13 cellular contexts compared by ENCODE assay signal in genomic region chr12:94184995-94185711, GRCh38.
"Had no signal": no experiment of that assay in that cellular context is flagged by ENCODE, and none has a peak within 500 bp of the region (broad histone marks: within the 10 kb centered on the region; RNA-seq: fewer than 3 reads in every experiment).

No MANE protein-coding gene starts in this region.

- ATAC-seq: activated naive CD8-positive, alpha-beta T cell treated with anti-CD3 and anti-CD28 coated beads, Interleukin-2, amount 50 U/mL, for 24 hours; heart left ventricle; stimulated activated naive CD8-positive, alpha-beta T cell treated with anti-CD3 and anti-CD28 coated beads, Interleukin-15, amount 100 ng/mL, for 72 hours; upper lobe of right lung had no signal

- H3K9me3 ChIP-seq: ascending aorta, heart left ventricle, left ventricle myocardium inferior, ovary, testis, upper lobe of right lung had no signal

- H3K4me3 ChIP-seq: ascending aorta, heart left ventricle, left ventricle myocardium inferior, ovary, testis, upper lobe of right lung had no signal

- H3K36me3 ChIP-seq: ascending aorta, left ventricle myocardium inferior, ovary, upper lobe of right lung had no signal

- H3K27ac ChIP-seq: ascending aorta, heart left ventricle, left ventricle myocardium inferior, ovary, testis, upper lobe of right lung had no signal

- H3K27me3 ChIP-seq: ascending aorta, ovary, testis, upper lobe of right lung had no signal

- DNase-seq: activated CD4-positive, alpha-beta memory T cell treated with anti-CD3 and anti-CD28 coated beads, Interleukin-2, amount 10 ng/mL, durations not matched to agents 7 days and 5 days; activated CD4-positive, alpha-beta T cell treated with anti-CD3 and anti-CD28 coated beads for 1 hour; activated CD8-positive, alpha-beta memory T cell treated with anti-CD3 and anti-CD28 coated beads, Interleukin-2, amount 50 U/mL, for 48 hours; activated naive CD8-positive, alpha-beta T cell treated with anti-CD3 and anti-CD28 coated beads, Interleukin-2, amount 50 U/mL, for 24 hours; heart left ventricle; islet precursor cell; left ventricle myocardium inferior; ovary; stimulated activated CD4-positive, alpha-beta T cell treated with anti-CD3 and anti-CD28 coated beads, Interleukin-4, amount 100 ng/mL, for 4 hours; stimulated activated naive CD8-positive, alpha-beta T cell treated with anti-CD3 and anti-CD28 coated beads, Interleukin-15, amount 100 ng/mL, for 72 hours; testis; upper lobe of right lung had no signal

- H3K4me1 ChIP-seq: ascending aorta, left ventricle myocardium inferior, upper lobe of right lung had no signal
